1 cellular context compared by ENCODE assay signal in the genomic region with DNA sequence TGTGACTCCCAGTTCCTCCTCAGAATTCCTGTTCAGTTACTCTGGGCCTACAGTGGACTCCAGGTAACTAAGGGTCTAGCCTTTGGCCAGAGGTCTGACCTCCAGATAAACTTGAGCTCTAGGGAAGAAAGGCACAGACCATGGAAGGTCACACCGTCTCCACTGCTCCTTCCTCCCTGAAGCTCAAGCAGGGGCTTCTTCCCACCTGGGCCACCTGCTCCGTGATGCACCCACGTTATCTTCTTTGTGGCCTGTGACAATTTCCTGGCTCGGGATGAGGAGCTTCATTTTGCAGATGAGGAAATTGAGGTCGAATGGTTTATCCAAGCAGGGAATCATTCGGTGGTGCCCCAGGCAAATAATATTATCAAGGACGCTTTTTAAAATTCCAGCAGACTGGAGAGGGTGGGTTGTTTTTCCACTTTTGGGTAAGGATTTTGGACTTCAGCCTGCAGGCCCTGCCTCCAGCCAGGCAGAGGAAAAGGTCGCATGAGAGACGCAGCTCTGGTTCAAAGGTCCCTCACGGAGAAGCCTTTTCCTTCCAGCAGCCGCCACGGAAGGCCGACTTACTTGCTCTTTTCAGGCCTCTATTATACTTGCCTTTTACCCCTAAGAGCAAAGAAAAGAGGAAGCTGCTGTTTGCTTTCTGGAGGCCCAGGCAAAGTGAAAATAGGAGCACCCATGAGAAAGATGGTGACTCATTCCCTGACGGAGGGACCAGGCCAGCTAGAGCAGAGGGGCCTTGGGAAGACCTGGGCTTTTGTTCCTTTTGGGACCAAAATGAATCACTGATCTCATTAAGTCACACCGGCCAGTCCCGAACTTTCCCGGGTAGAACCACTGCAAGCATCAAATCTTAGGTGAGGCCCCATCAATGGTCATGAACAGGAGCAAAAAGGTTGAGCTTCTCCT.
TF ChIP-seq lines count a peak whose summit lies in the region.

No MANE protein-coding gene starts in this region.

TF ChIP-seq in GM23338, 12 proteins besides CTCF, POLR2A, EP300 and RAD21 (continued from another document):
- TF ChIP-seq, protein P1, sequence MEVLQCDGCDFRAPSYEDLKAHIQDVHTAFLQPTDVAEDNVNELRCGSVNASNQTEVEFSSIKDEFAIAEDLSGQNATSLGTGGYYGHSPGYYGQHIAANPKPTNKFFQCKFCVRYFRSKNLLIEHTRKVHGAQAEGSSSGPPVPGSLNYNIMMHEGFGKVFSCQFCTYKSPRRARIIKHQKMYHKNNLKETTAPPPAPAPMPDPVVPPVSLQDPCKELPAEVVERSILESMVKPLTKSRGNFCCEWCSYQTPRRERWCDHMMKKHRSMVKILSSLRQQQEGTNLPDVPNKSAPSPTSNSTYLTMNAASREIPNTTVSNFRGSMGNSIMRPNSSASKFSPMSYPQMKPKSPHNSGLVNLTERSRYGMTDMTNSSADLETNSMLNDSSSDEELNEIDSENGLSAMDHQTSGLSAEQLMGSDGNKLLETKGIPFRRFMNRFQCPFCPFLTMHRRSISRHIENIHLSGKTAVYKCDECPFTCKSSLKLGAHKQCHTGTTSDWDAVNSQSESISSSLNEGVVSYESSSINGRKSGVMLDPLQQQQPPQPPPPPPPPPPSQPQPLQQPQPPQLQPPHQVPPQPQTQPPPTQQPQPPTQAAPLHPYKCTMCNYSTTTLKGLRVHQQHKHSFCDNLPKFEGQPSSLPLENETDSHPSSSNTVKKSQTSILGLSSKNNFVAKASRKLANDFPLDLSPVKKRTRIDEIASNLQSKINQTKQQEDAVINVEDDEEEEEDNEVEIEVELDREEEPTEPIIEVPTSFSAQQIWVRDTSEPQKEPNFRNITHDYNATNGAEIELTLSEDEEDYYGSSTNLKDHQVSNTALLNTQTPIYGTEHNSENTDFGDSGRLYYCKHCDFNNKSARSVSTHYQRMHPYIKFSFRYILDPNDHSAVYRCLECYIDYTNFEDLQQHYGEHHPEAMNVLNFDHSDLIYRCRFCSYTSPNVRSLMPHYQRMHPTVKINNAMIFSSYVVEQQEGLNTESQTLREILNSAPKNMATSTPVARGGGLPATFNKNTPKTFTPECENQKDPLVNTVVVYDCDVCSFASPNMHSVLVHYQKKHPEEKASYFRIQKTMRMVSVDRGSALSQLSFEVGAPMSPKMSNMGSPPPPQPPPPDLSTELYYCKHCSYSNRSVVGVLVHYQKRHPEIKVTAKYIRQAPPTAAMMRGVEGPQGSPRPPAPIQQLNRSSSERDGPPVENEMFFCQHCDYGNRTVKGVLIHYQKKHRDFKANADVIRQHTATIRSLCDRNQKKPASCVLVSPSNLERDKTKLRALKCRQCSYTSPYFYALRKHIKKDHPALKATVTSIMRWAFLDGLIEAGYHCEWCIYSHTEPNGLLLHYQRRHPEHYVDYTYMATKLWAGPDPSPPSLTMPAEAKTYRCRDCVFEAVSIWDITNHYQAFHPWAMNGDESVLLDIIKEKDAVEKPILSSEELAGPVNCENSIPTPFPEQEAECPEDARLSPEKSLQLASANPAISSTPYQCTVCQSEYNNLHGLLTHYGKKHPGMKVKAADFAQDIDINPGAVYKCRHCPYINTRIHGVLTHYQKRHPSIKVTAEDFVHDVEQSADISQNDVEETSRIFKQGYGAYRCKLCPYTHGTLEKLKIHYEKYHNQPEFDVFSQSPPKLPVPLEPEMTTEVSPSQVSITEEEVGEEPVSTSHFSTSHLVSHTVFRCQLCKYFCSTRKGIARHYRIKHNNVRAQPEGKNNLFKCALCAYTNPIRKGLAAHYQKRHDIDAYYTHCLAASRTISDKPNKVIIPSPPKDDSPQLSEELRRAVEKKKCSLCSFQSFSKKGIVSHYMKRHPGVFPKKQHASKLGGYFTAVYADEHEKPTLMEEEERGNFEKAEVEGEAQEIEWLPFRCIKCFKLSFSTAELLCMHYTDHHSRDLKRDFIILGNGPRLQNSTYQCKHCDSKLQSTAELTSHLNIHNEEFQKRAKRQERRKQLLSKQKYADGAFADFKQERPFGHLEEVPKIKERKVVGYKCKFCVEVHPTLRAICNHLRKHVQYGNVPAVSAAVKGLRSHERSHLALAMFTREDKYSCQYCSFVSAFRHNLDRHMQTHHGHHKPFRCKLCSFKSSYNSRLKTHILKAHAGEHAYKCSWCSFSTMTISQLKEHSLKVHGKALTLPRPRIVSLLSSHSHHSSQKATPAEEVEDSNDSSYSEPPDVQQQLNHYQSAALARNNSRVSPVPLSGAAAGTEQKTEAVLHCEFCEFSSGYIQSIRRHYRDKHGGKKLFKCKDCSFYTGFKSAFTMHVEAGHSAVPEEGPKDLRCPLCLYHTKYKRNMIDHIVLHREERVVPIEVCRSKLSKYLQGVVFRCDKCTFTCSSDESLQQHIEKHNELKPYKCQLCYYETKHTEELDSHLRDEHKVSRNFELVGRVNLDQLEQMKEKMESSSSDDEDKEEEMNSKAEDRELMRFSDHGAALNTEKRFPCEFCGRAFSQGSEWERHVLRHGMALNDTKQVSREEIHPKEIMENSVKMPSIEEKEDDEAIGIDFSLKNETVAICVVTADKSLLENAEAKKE (CRISPR knock-in tag; IDR thresholded peaks at IDR 0.05): no peak
- TF ChIP-seq STAT1 (IDR thresholded peaks at IDR 0.05; ENCODE audit: unreplicated experiment) (no peak), ZNF114 (CRISPR knock-in tag; IDR thresholded peaks at IDR 0.05) (no peak), JUNB (IDR thresholded peaks at IDR 0.05; ENCODE audit: unreplicated experiment) (no peak), CREB1 (CRISPR knock-in tag; IDR thresholded peaks at IDR 0.05; ENCODE audit: low read depth) (no peak)
